ENCODE assay signal across 1 cellular context in genomic region chr11:57712256-57713150, GRCh38.
TF ChIP-seq lines count a peak whose summit lies in the region.

TMX2 (plus strand) TSS chr11:57712593; CDS start chr11:57712619, 26 bp downstream.

TF ChIP-seq in K562, 482 proteins besides CTCF, POLR2A, EP300 and RAD21 (continued from another document and continues in another):
- TF ChIP-seq HNRNPL (IDR thresholded peaks at IDR 0.05; ENCODE audit: low read depth, low read length) (no peak), ARHGAP35 (IDR thresholded peaks at IDR 0.05; ENCODE audit: partially characterized antibody) (no peak), MXI1 (IDR thresholded peaks at IDR 0.05; ENCODE audit: low read depth, low read length) (no peak), ZFP36 (IDR thresholded peaks at IDR 0.05; ENCODE audit: low read depth, low read length, partially characterized antibody) (no peak), ZNF707 (CRISPR knock-in tag; conservative IDR thresholded peaks at IDR 0.05) (no peak), RREB1 (CRISPR knock-in tag; IDR thresholded peaks at IDR 0.05) (no peak), ZNF146 (CRISPR knock-in tag; IDR thresholded peaks at IDR 0.05; ENCODE audit: unreplicated experiment) (no peak), CXXC5 (CRISPR knock-in tag; IDR thresholded peaks at IDR 0.05) (peak; percentile 54), RBM14 (IDR thresholded peaks at IDR 0.05; ENCODE audit: borderline replicate concordance, insufficient read depth, low read depth, low read length) (no peak), KDM5B (IDR thresholded peaks at IDR 0.05; ENCODE audit: insufficient replicate concordance, low read depth, low read length) (peak; percentile 65), BRF2 (IDR thresholded peaks at IDR 0.05; ENCODE audit: borderline replicate concordance, insufficient read depth, insufficient read length) (no peak), SUPT5H (IDR thresholded peaks at IDR 0.05) (peak; percentile 92), RCOR1 (IDR thresholded peaks at IDR 0.05; ENCODE audit: borderline replicate concordance in 1 of 2, low read depth in 2 of 2, low read length in 2 of 2) (no peak), ZFP1 (CRISPR knock-in tag; IDR thresholded peaks at IDR 0.05) (no peak), ZC3H8 (IDR thresholded peaks at IDR 0.05) (no peak), ETV6 (IDR thresholded peaks at IDR 0.05; ENCODE audit: borderline replicate concordance in 1 of 2, low read depth in 2 of 2, low read length in 1 of 2) (no peak), ETV6 (CRISPR knock-in tag; IDR thresholded peaks at IDR 0.05; ENCODE audit: borderline replicate concordance) (0 out of 2 replicates have a peak, but pooled peaks have one; percentile 57), KHSRP (IDR thresholded peaks at IDR 0.05) (no peak), CTCFL (IDR thresholded peaks at IDR 0.05; ENCODE audit: borderline replicate concordance, insufficient read depth, low read depth, low read length, poor library complexity, severe bottlenecking) (no peak), MAFK (IDR thresholded peaks at IDR 0.05; ENCODE audit: low read length) (no peak), JUN (IDR thresholded peaks at IDR 0.05; ENCODE audit: borderline replicate concordance, low read depth, low read length) (peak; percentile 10; the same call in 1 of the 2 replicates), JUN (CRISPR knock-in tag; IDR thresholded peaks at IDR 0.05; ENCODE audit: borderline replicate concordance) (no peak), CBX2 (IDR thresholded peaks at IDR 0.05; ENCODE audit: insufficient read depth, low read length, poor library complexity, severe bottlenecking) (no peak), STAT5B (CRISPR knock-in tag; IDR thresholded peaks at IDR 0.05) (no peak), NFRKB (IDR thresholded peaks at IDR 0.05; ENCODE audit: low read depth) (peak; percentile 94), STAT5A (IDR thresholded peaks at IDR 0.05; ENCODE audit: borderline replicate concordance, low read length) (no peak), SOX6 (IDR thresholded peaks at IDR 0.05) (no peak), KAT2B (IDR thresholded peaks at IDR 0.05; ENCODE audit: low read depth, low read length) (no peak), ZNF780A (CRISPR knock-in tag; IDR thresholded peaks at IDR 0.05) (no peak), PRMT5 (CRISPR knock-in tag; IDR thresholded peaks at IDR 0.05) (no peak), SRSF3 (IDR thresholded peaks at IDR 0.05; ENCODE audit: insufficient read depth, low read length) (0 out of 2 replicates have a peak, but pooled peaks have one; percentile 47), RHOXF2B (CRISPR knock-in tag; conservative IDR thresholded peaks at IDR 0.05) (0 out of 2 replicates have a peak, but pooled peaks have one; percentile 24), CCAR2 (IDR thresholded peaks at IDR 0.05; ENCODE audit: low read depth, low read length) (no peak), CHAMP1 (IDR thresholded peaks at IDR 0.05) (no peak), ILF3 (IDR thresholded peaks at IDR 0.05; ENCODE audit: borderline replicate concordance) (no peak), ZNF561 (CRISPR knock-in tag; conservative IDR thresholded peaks at IDR 0.05) (no peak), ZNF449 (CRISPR knock-in tag; IDR thresholded peaks at IDR 0.05) (no peak), OTX1 (CRISPR knock-in tag; IDR thresholded peaks at IDR 0.05) (peak; percentile 42; the same call in 1 of the 2 replicates)
- TF ChIP-seq, protein P1, sequence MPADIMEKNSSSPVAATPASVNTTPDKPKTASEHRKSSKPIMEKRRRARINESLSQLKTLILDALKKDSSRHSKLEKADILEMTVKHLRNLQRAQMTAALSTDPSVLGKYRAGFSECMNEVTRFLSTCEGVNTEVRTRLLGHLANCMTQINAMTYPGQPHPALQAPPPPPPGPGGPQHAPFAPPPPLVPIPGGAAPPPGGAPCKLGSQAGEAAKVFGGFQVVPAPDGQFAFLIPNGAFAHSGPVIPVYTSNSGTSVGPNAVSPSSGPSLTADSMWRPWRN (IDR thresholded peaks at IDR 0.05; ENCODE audit: low read depth) = no peak
- TF ChIP-seq, protein P2, sequence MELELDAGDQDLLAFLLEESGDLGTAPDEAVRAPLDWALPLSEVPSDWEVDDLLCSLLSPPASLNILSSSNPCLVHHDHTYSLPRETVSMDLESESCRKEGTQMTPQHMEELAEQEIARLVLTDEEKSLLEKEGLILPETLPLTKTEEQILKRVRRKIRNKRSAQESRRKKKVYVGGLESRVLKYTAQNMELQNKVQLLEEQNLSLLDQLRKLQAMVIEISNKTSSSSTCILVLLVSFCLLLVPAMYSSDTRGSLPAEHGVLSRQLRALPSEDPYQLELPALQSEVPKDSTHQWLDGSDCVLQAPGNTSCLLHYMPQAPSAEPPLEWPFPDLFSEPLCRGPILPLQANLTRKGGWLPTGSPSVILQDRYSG (tag; conservative IDR thresholded peaks at IDR 0.05; ENCODE audit: low read depth) = no peak
- TF ChIP-seq, protein P3, sequence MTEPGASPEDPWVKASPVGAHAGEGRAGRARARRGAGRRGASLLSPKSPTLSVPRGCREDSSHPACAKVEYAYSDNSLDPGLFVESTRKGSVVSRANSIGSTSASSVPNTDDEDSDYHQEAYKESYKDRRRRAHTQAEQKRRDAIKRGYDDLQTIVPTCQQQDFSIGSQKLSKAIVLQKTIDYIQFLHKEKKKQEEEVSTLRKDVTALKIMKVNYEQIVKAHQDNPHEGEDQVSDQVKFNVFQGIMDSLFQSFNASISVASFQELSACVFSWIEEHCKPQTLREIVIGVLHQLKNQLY (CRISPR knock-in tag; conservative IDR thresholded peaks at IDR 0.05) = no peak
- TF ChIP-seq, protein P4, sequence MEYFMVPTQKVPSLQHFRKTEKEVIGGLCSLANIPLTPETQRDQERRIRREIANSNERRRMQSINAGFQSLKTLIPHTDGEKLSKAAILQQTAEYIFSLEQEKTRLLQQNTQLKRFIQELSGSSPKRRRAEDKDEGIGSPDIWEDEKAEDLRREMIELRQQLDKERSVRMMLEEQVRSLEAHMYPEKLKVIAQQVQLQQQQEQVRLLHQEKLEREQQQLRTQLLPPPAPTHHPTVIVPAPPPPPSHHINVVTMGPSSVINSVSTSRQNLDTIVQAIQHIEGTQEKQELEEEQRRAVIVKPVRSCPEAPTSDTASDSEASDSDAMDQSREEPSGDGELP (CRISPR knock-in tag; IDR thresholded peaks at IDR 0.05; ENCODE audit: borderline replicate concordance) = no peak
